8 cellular contexts compared by ENCODE assay signal in genomic region chr10:79070091-79070610, GRCh38. TPM values are rescaled to one million over a fixed set of nuclear protein-coding genes. Genes with fewer than 3 reads are reported as not detected.
DNase-seq lines count a peak whose midpoint lies in the region; ATAC-seq and TF ChIP-seq lines count a peak whose summit lies in the region.

No MANE protein-coding gene starts in this region.

- peaks cover 1% of the 10 kb centered on the region for H3K36me3 ChIP-seq in fibroblast of lung (ENCODE audit: control insufficient read depth, insufficient read depth, low read length)

- H3K4me1 ChIP-seq in fibroblast of lung (ENCODE audit: control insufficient read depth, extremely low read depth, insufficient read depth, low read length) = peaks cover 27% of the 10 kb centered on the region

- H3K4me3 Mint-ChIP-seq in T-helper 17 cell = peak overlapping the region; percentile 98
- peak overlapping the region; percentile 91 for H3K4me3 Mint-ChIP-seq in natural killer cell

- peaks cover 61% of the 10 kb centered on the region for H3K79me2 ChIP-seq in fibroblast of lung (ENCODE audit: control insufficient read depth, insufficient read depth, low read length)

- intact Hi-C loops in natural killer cell (cut with micrococcal nuclease) = no loop called here

- H3K27me3 Mint-ChIP-seq in T-helper 17 cell = no peaks in the 10 kb centered on the region
- H3K27me3 Mint-ChIP-seq in natural killer cell (ENCODE audit: low read depth in 2 of 2) = no peaks in the 10 kb centered on the region

- peaks cover 46% of the 10 kb centered on the region for H3K4me1 Mint-ChIP-seq in T-helper 17 cell
- peaks cover 8 to 70% of the 10 kb centered on the region in 2 donors for H3K4me1 Mint-ChIP-seq in natural killer cell

- peak overlapping the region; percentile 87 for H3K9ac ChIP-seq in fibroblast of lung (ENCODE audit: insufficient read depth, low read length)

- H4K20me1 ChIP-seq in fibroblast of lung (ENCODE audit: control insufficient read depth, extremely low read depth, insufficient read depth, low read length) = no peaks in the 10 kb centered on the region

- H3K9me3 Mint-ChIP-seq in natural killer cell = no peaks in the 10 kb centered on the region

- H3K4me2 ChIP-seq in fibroblast of lung (ENCODE audit: extremely low read depth, insufficient read depth, low read length) = peak overlapping the region; percentile 65

- peak overlapping the region; percentile 93 for H3K27ac ChIP-seq in fibroblast of lung (ENCODE audit: insufficient read depth, low read length)

- TF ChIP-seq CTCF in GM20000 (IDR thresholded peaks at IDR 0.05; ENCODE audit: extremely low read depth, missing control alignments) (no peak), fibroblast of lung (conservative IDR thresholded peaks at IDR 0.05 in 1 of 2, IDR thresholded peaks at IDR 0.05 in 1 of 2; ENCODE audit: low read depth in 1 of 2, low read length in 2 of 2) (no peak), natural killer cell (IDR thresholded peaks at IDR 0.05) (no peak)

- peak overlapping the region; percentile 70 to 97 (median 77) for H3K4me3 ChIP-seq in fibroblast of lung (replicated peaks in 1 of 4; ENCODE audit: control extremely low read depth in 1 of 4, insufficient read depth in 1 of 4, low read depth in 3 of 4, low read length in 4 of 4)

- H3K9me3 ChIP-seq in T-helper 17 cell (ENCODE audit: control insufficient read depth, low read length, poor library complexity, severe bottlenecking) = no peaks in the 10 kb centered on the region
- no peaks in the 10 kb centered on the region for H3K9me3 ChIP-seq in fibroblast of lung (ENCODE audit: control insufficient read depth, insufficient read depth, low read depth, low read length)

- no peaks in the 10 kb centered on the region for H3K27me3 ChIP-seq in fibroblast of lung (ENCODE audit: control insufficient read depth, insufficient read depth, low read length)

- DNase-seq in GM20000 (ENCODE audit: low spot score) (peak; percentile 32), T-helper 17 cell (no peak), fibroblast of lung (ENCODE audit: low read depth in 2 of 2) (peak; percentile 54), natural killer cell (no peak), SKM-1 (lab: John Stamatoyannopoulos, UW; ENCODE audit: unreplicated experiment) (no peak), GOT3 (lab: John Stamatoyannopoulos, UW) (no peak)

- ATAC-seq in T-helper 17 cell (no peak), natural killer cell (peak in 1 of 3 donors; percentile 2), GM19467 (IDR thresholded peaks at IDR 0.05; ENCODE audit: unreplicated experiment) (no peak), GM19023 (IDR thresholded peaks at IDR 0.05; ENCODE audit: unreplicated experiment) (no peak)

- H3K36me3 Mint-ChIP-seq in T-helper 17 cell (ENCODE audit: low read depth) = peaks cover 2% of the 10 kb centered on the region
- H3K36me3 Mint-ChIP-seq in natural killer cell = no peaks in the 10 kb centered on the region

- no peak overlapping the region for H2AFZ ChIP-seq in fibroblast of lung (ENCODE audit: low read length)

- H3K27ac Mint-ChIP-seq in T-helper 17 cell (no peak overlapping the region), natural killer cell (peak overlapping the region; percentile 69 to 92)

RNA-seq across cellular contexts. Expression of gene ZMIZ1, which starts 1.4 kb away (rescaled TPM):
- total RNA-seq in T-helper 17 cell (10 to 100 TPM; 30.0 to 34.0 TPM), fibroblast of lung (20.0 and 30.6 TPM in 2 replicates), natural killer cell (10 to 100 TPM; 36.5 to 51.5 (median 37.9) TPM)
- 6.3 and 18.1 TPM in 2 replicates for polyA plus RNA-seq in fibroblast of lung
- polyA plus RNA-seq in fibroblast of lung (2012) = 23.2 and 46.8 TPM in 2 replicates
- 130 and 178 TPM in 2 replicates for polyA minus RNA-seq in fibroblast of lung (ENCODE audit: low replicate concordance)

Comparison
In these comparisons a context has a peak if more than half of its experiments do, and no peak if none do; other contexts are left out.
1. DNase-seq: peak in GM20000 (single experiment) and fibroblast of lung (2 of 2); none in T-helper 17 cell (0 of 3), natural killer cell (single experiment), SKM-1 (single experiment) and GOT3 (single experiment).